In the genomic region with DNA sequence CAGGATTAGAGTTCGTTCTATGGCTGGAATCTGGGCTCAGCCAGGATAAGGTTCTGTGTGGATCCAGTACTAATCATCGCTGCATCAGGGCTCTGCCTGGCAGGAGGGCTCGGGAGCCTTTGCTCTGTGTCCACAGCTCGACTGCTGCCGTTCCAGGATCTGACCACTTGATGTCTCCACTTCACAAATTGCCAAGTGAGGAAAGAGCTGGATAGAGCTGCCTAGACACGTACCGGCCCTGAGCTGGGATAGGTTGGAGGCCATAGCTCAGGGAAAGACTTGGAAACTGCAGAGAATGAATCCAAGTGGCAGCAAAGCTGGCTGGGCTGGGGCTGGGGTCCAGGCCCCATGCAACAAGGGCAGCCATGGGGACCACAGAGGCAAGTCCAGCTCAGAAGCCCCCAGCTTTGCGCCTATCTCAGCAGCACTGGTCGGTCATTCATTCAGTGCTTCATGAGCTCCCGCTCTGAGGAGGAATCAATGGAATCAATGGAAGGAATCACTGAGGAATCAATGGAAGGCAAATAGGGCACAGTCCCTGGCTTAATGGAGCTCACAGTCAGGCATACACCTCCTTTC, we compare ENCODE assay signal across 8 cellular contexts. TPM values are rescaled to one million over a fixed set of nuclear protein-coding genes. Genes with fewer than 3 reads are reported as not detected.
DNase-seq lines count a peak whose midpoint lies in the region; ATAC-seq and TF ChIP-seq lines count a peak whose summit lies in the region.

No MANE protein-coding gene starts in this region.

- no peak overlapping the region for H3K4me3 ChIP-seq in Jurkat, Clone E6-1 (ENCODE audit: low read length)

- peaks cover 0 to 4% (median 0%) of the 10 kb centered on the region in 5 donors for H3K27me3 Mint-ChIP-seq in naive thymus-derived CD8-positive, alpha-beta T cell

- peak overlapping the region in 7 of 10 donors; percentile 6 to 91 (median 61) for H3K27ac Mint-ChIP-seq in naive thymus-derived CD8-positive, alpha-beta T cell

- H3K36me3 Mint-ChIP-seq in naive thymus-derived CD8-positive, alpha-beta T cell, result no peaks in the 10 kb centered on the region

- ATAC-seq in GM21529 (IDR thresholded peaks at IDR 0.05; ENCODE audit: unreplicated experiment), result peak; percentile 47
- ATAC-seq in naive thymus-derived CD8-positive, alpha-beta T cell, result peak; percentile 76 to 83

- H3K4me1 Mint-ChIP-seq in naive thymus-derived CD8-positive, alpha-beta T cell, result peaks cover 23 to 42% (median 36%) of the 10 kb centered on the region in 4 donors

- DNase-seq in DMS 273 (lab: John Stamatoyannopoulos, UW; ENCODE audit: unreplicated experiment), result peak; percentile 93
- peak; percentile 53 for DNase-seq in Jurkat, Clone E6-1 (ENCODE audit: low read depth, low spot score)
- DNase-seq in OCI-M2 (lab: John Stamatoyannopoulos, UW; ENCODE audit: unreplicated experiment), result peak; percentile 60
- DNase-seq in activated T-cell treated with anti-CD3 and anti-CD28 coated beads for 24 hours (ENCODE audit: low read depth), result peak; percentile 65
- DNase-seq in erythroblast (lab: John Stamatoyannopoulos, UW), result peak; percentile 72 to 82
- DNase-seq in naive thymus-derived CD8-positive, alpha-beta T cell, result peak; percentile 19 to 78 (median 49)
- peak; percentile 12 to 54 (median 34) for DNase-seq in stimulated activated naive CD4-positive, alpha-beta T cell (lab: John Stamatoyannopoulos, UW)

- POLR2A ChIA-PET in naive thymus-derived CD8-positive, alpha-beta T cell (lab: Charles Lee), result interaction anchor here (1.0 to 1.3 kb wide), 6 partner anchors 80 to 166 kb away, joined by 3 to 5 read pairs (median 3); no protein-coding TSS in a partner anchor

- no peaks in the 10 kb centered on the region for H3K9me3 Mint-ChIP-seq in naive thymus-derived CD8-positive, alpha-beta T cell

- TF ChIP-seq POLR2A in erythroblast (IDR thresholded peaks at IDR 0.05; ENCODE audit: low read length), result no peak

- H3K4me3 Mint-ChIP-seq in naive thymus-derived CD8-positive, alpha-beta T cell, result peak overlapping the region in 8 of 10 donors; percentile 15 to 66 (median 42)

RNA-seq across cellular contexts. Expression of gene TOP1, which starts 38.0 kb away (rescaled TPM):
- polyA plus RNA-seq in Jurkat, Clone E6-1 (2012; ENCODE audit: insufficient read depth, insufficient read length), result 93.2 TPM
- 10 to 100 TPM; 45.0 to 48.3 TPM for total RNA-seq in naive thymus-derived CD8-positive, alpha-beta T cell
- polyA plus RNA-seq in naive thymus-derived CD8-positive, alpha-beta T cell, result 10 to 100 TPM in 2 of 3 donors, 1 to 10 TPM in 1; 9.1 to 14.1 (median 10.5) TPM

Comparison
In these comparisons a context has a peak if more than half of its experiments do, and no peak if none do; other contexts are left out.
1. DNase-seq: peak in every context shown above with its lines; median percentile 93 in DMS 273; 77 in erythroblast; 65 in activated T-cell treated with anti-CD3 and anti-CD28 coated beads for 24 hours; 60 in OCI-M2; 53 in Jurkat, Clone E6-1; 49 in naive thymus-derived CD8-positive, alpha-beta T cell; 34 in stimulated activated naive CD4-positive, alpha-beta T cell.